In the genomic region with DNA sequence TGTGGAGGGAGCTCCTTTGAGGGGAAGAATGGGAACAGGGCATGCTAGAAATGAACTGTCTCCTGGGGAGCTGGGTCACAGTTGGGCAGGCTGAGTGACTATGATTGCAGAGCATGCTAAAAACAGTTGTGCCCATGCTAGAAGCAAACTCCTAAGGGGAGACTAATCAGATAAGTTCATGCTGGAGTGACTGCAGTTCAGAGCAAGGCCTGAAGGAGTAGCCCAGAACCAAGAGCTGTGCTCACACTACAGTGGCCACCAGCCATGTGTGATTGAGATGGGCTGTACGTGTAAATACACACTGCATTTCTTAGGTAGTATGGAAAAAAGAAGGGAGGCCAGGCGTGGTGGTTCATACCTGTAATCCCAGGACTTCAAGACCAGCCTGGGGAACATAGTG, we compare ENCODE assay signal across 10 cellular contexts. TPM values are rescaled to one million over a fixed set of nuclear protein-coding genes. Genes with fewer than 3 reads are reported as not detected.
DNase-seq lines count a peak whose midpoint lies in the region; ATAC-seq and TF ChIP-seq lines count a peak whose summit lies in the region.
"Had no signal": no experiment of that assay in that cellular context is flagged by ENCODE, and none has a peak within 500 bp of the region (broad histone marks: within the 10 kb centered on the region; RNA-seq: fewer than 3 reads in every experiment).

No MANE protein-coding gene starts in this region.

- no peaks in the 10 kb centered on the region for H3K27me3 Mint-ChIP-seq in activated T-cell treated with anti-CD3 and anti-CD28 coated beads, Interleukin-2, amount 50 U/mL, for 24 hours
- no peaks in the 10 kb centered on the region for H3K27me3 Mint-ChIP-seq in type B pancreatic cell

- no peaks in the 10 kb centered on the region for H3K79me2 ChIP-seq in PC-9 (ENCODE audit: low read depth)

- H3K27me3 ChIP-seq in PC-9 (ENCODE audit: insufficient read depth, low read depth): no peaks in the 10 kb centered on the region
- H3K27me3 ChIP-seq: adrenal gland had no signal

- H3K4me2 ChIP-seq in PC-9: no peak overlapping the region

- BruUV-seq in PC-9 (replicated peaks; lab: Mats Ljungman, UMichigan): no TSS peak

- H3K36me3 ChIP-seq in PC-9 (ENCODE audit: low read depth): 0 out of 2 replicates have a peak, but pooled peaks cover 3% of the 10 kb centered on the region

- ATAC-seq in esophagus mucosa (peak; percentile 24), omental fat pad (ENCODE audit: low FRiP score) (no peak)

- H2AFZ ChIP-seq in PC-9: no peak overlapping the region

- peaks cover 5% of the 10 kb centered on the region; the same call in 1 of the 2 replicates for H3K9me3 ChIP-seq in PC-9 (ENCODE audit: insufficient read depth, low read depth)
- H3K9me3 ChIP-seq: adrenal gland had no signal

- H3K27ac ChIP-seq in PC-9: no peak overlapping the region
- H3K27ac ChIP-seq: adrenal gland had no signal

- H3K4me3 ChIP-seq in PC-9: no peak overlapping the region
- H3K4me3 ChIP-seq: adrenal gland had no signal

- intact Hi-C loops in PC-9 (cut with micrococcal nuclease; ENCODE audit: unreplicated experiment): no loop called here

- no peak for DNase-seq in activated T-cell treated with anti-CD3 and anti-CD28 coated beads, Interleukin-2, amount 50 U/mL, for 24 hours
- DNase-seq in activated T-cell treated with anti-CD3 and anti-CD28 coated beads for 4 hours (no peak), PC-9 (no peak), type B pancreatic cell (ENCODE audit: extremely low spot score, unreplicated experiment) (no peak), kidney tubule cell (ENCODE audit: low spot score) (no peak), NCI-H2107 (lab: John Stamatoyannopoulos, UW) (no peak), omental fat pad (ENCODE audit: low spot score) (no peak)
- DNase-seq: adrenal gland; stimulated activated CD4-positive, alpha-beta T cell treated with anti-CD3 and anti-CD28 coated beads, Interleukin-15, amount 100 ng/mL, for 24 hours had no signal

- CTCF ChIA-PET in PC-9 (lab: Charles Lee): no interaction called here

- H3K9me3 Mint-ChIP-seq in activated T-cell treated with anti-CD3 and anti-CD28 coated beads, Interleukin-2, amount 50 U/mL, for 24 hours: no peaks in the 10 kb centered on the region
- no peaks in the 10 kb centered on the region for H3K9me3 Mint-ChIP-seq in type B pancreatic cell

- H3K27ac Mint-ChIP-seq in activated T-cell treated with anti-CD3 and anti-CD28 coated beads, Interleukin-2, amount 50 U/mL, for 24 hours: peak overlapping the region; percentile 38
- H3K27ac Mint-ChIP-seq in type B pancreatic cell: no peak overlapping the region

- no peaks in the 10 kb centered on the region for H3K9me2 ChIP-seq in PC-9 (ENCODE audit: insufficient read depth)

- H3K4me1 Mint-ChIP-seq in activated T-cell treated with anti-CD3 and anti-CD28 coated beads, Interleukin-2, amount 50 U/mL, for 24 hours (ENCODE audit: low read depth): peaks cover 10% of the 10 kb centered on the region
- no peaks in the 10 kb centered on the region for H3K4me1 Mint-ChIP-seq in type B pancreatic cell (ENCODE audit: unreplicated experiment)

- TF ChIP-seq CTCF in PC-9 (conservative IDR thresholded peaks at IDR 0.05) (peak; percentile 37; the same call in 1 of the 2 replicates), type B pancreatic cell (conservative IDR thresholded peaks at IDR 0.05) (peak; percentile 48), omental fat pad (IDR thresholded peaks at IDR 0.05) (no peak)

- H4K20me1 ChIP-seq in PC-9 (ENCODE audit: insufficient read depth): no peaks in the 10 kb centered on the region

- POLR2A ChIA-PET in PC-9 (lab: Charles Lee; ENCODE audit: unreplicated experiment): no interaction called here

- H3F3A ChIP-seq in PC-9 (ENCODE audit: insufficient read depth, low read depth): peaks cover 3% of the 10 kb centered on the region; the same call in 1 of the 2 replicates

- no peaks in the 10 kb centered on the region for H3K4me1 ChIP-seq in PC-9 (replicated peaks; ENCODE audit: insufficient read depth)

- no peak overlapping the region for H3K4me3 Mint-ChIP-seq in activated T-cell treated with anti-CD3 and anti-CD28 coated beads, Interleukin-2, amount 50 U/mL, for 24 hours
- H3K4me3 Mint-ChIP-seq in type B pancreatic cell: no peak overlapping the region

- peaks cover 86% of the 10 kb centered on the region for H3K36me3 Mint-ChIP-seq in activated T-cell treated with anti-CD3 and anti-CD28 coated beads, Interleukin-2, amount 50 U/mL, for 24 hours (ENCODE audit: low read depth)
- H3K36me3 Mint-ChIP-seq in type B pancreatic cell: peaks cover 27% of the 10 kb centered on the region

RNA-seq across cellular contexts. Expression of a gene that starts 10.3 kb away (rescaled TPM):
- total RNA-seq in PC-9 (2021): 84.5 and 86.8 TPM in 2 replicates
- total RNA-seq in esophagus mucosa: 39.9 TPM
- 35.2 and 59.8 TPM in 2 replicates for total RNA-seq in type B pancreatic cell (ENCODE audit: low replicate concordance)
- 10 to 100 TPM; 28.5 to 93.4 (median 54.1) TPM for total RNA-seq in omental fat pad

RNA-seq across cellular contexts. Expression of a gene that starts 11.6 kb away (rescaled TPM):
- 23.3 and 27.6 TPM in 2 replicates for total RNA-seq in PC-9 (2021)
- 13.0 TPM for total RNA-seq in esophagus mucosa
- total RNA-seq in type B pancreatic cell (ENCODE audit: low replicate concordance): 19.8 and 32.6 TPM in 2 replicates
- total RNA-seq in omental fat pad: 100 to 1,000 TPM; 138 to 213 (median 155) TPM

RNA-seq across cellular contexts. Expression of a gene that starts 29.0 kb away (rescaled TPM):
- total RNA-seq in PC-9 (2021) (28.3 and 44.3 TPM in 2 replicates), esophagus mucosa (11.4 TPM), type B pancreatic cell (ENCODE audit: low replicate concordance) (11.9 and 17.5 TPM in 2 replicates), omental fat pad (10 to 100 TPM; 26.6 to 78.5 (median 45.0) TPM)

RNA-seq across cellular contexts. Expression of a gene that starts 33.3 kb away (rescaled TPM):
- 18.4 and 23.1 TPM in 2 replicates for total RNA-seq in PC-9 (2021)
- 14.3 TPM for total RNA-seq in esophagus mucosa
- total RNA-seq in type B pancreatic cell (ENCODE audit: low replicate concordance): 0.86 and 1.6 TPM in 2 replicates
- 100 to 1,000 TPM in 2 of 4 donors, 10 to 100 TPM in 2; 34.3 to 200 (median 120) TPM for total RNA-seq in omental fat pad

RNA-seq across cellular contexts. Expression of a gene that starts 42.8 kb away (rescaled TPM):
- total RNA-seq in PC-9 (2021) (21.9 and 22.5 TPM in 2 replicates), esophagus mucosa (4.3 TPM), type B pancreatic cell (ENCODE audit: low replicate concordance) (5.8 and 9.4 TPM in 2 replicates), omental fat pad (1 to 10 TPM in 3 of 4 donors, under 1 TPM in 1; 0.82 to 3.0 (median 1.3) TPM)

Comparison
In these comparisons a context has a peak if more than half of its experiments do, and no peak if none do; other contexts are left out.
1. CTCF ChIP-seq: peak in PC-9 (single experiment) and type B pancreatic cell (single experiment); none in omental fat pad (0 of 3).